Comparison of ENCODE assay signal across 9 cellular contexts in the genomic region with DNA sequence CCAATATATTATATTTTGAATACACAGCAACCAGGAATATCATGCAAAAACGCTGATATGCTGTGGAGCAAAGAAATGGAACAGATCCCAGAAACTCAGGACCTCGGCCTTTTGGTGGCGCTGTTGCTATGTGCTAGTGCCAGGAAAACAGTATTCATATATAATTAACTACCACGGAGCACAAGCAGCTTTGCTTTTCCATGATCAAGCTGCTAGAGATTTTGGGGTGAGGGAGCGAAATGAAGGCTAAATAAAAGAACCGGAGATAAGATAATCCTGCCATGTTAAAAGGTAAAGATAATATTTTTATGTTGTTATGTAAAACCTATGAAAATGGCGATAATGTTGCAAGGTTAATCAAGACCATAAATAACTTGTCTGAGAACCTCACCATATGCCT.
DNase-seq lines count a peak whose midpoint lies in the region; ATAC-seq and TF ChIP-seq lines count a peak whose summit lies in the region.
"Had no signal": no experiment of that assay in that cellular context is flagged by ENCODE, and none has a peak within 500 bp of the region (broad histone marks: within the 10 kb centered on the region; RNA-seq: fewer than 3 reads in every experiment).

No MANE protein-coding gene starts in this region.

- H3K27me3 Mint-ChIP-seq in activated CD4-positive, alpha-beta T cell treated with anti-CD3 and anti-CD28 coated beads, Interleukin-2, amount 10 ng/mL, durations not matched to agents 24 days and 14 days = no peaks in the 10 kb centered on the region

- no peak for ATAC-seq in HG02798 (IDR thresholded peaks at IDR 0.05; ENCODE audit: poor library complexity, unreplicated experiment)
- no peak for ATAC-seq in GM19023 (IDR thresholded peaks at IDR 0.05; ENCODE audit: unreplicated experiment)

- H3K79me2 ChIP-seq in SU-DHL-6 (ENCODE audit: insufficient read depth, low read length) = no peaks in the 10 kb centered on the region
- H3K79me2 ChIP-seq in osteoblast (ENCODE audit: insufficient read depth, low read length) = no peaks in the 10 kb centered on the region

- no peaks in the 10 kb centered on the region for H3K9me3 Mint-ChIP-seq in activated CD4-positive, alpha-beta T cell treated with anti-CD3 and anti-CD28 coated beads, Interleukin-2, amount 10 ng/mL, durations not matched to agents 24 days and 14 days

- H3K4me1 Mint-ChIP-seq in activated CD4-positive, alpha-beta T cell treated with anti-CD3 and anti-CD28 coated beads, Interleukin-2, amount 10 ng/mL, durations not matched to agents 24 days and 14 days = no peaks in the 10 kb centered on the region

- no peaks in the 10 kb centered on the region for H3K9me2 ChIP-seq in SU-DHL-6 (replicated peaks; ENCODE audit: insufficient read depth, low read length)

- no peak overlapping the region for H3K4me3 ChIP-seq in SU-DHL-6 (ENCODE audit: insufficient read depth, low read length, poor library complexity, severe bottlenecking)
- no peak overlapping the region for H3K4me3 ChIP-seq in fibroblast of the aortic adventitia (ENCODE audit: low read depth, low read length)
- H3K4me3 ChIP-seq in osteoblast (ENCODE audit: insufficient read depth, low read length) = no peak overlapping the region
- H3K4me3 ChIP-seq: thoracic aorta had no signal

- no peaks in the 10 kb centered on the region for H3K36me3 ChIP-seq in SU-DHL-6 (ENCODE audit: low read length)
- no peaks in the 10 kb centered on the region for H3K36me3 ChIP-seq in osteoblast (ENCODE audit: insufficient read depth, low read length)
- H3K36me3 ChIP-seq: thoracic aorta had no signal

- no peaks in the 10 kb centered on the region for H3K9me3 ChIP-seq in SU-DHL-6 (ENCODE audit: insufficient read depth, low read length)
- no peaks in the 10 kb centered on the region for H3K9me3 ChIP-seq in osteoblast (ENCODE audit: low read depth, low read length)
- H3K9me3 ChIP-seq: thoracic aorta had no signal

- no peak overlapping the region for H2AFZ ChIP-seq in SU-DHL-6 (ENCODE audit: low read depth, low read length, severe bottlenecking)
- H2AFZ ChIP-seq in osteoblast (ENCODE audit: low read length) = peak overlapping the region; percentile 18

- H3K4me2 ChIP-seq in SU-DHL-6 (ENCODE audit: low read depth, low read length, poor library complexity, severe bottlenecking) (no peak overlapping the region), osteoblast (ENCODE audit: insufficient read depth, low read length) (peak overlapping the region; percentile 51)

- peak; percentile 34 for TF ChIP-seq CTCF in SU-DHL-6 (IDR thresholded peaks at IDR 0.05; ENCODE audit: insufficient read depth, low read length, poor library complexity, severe bottlenecking)
- peak; percentile 80 for TF ChIP-seq CTCF in fibroblast of the aortic adventitia (IDR thresholded peaks at IDR 0.05; ENCODE audit: insufficient read depth, low read length)
- TF ChIP-seq CTCF in osteoblast (IDR thresholded peaks at IDR 0.05; ENCODE audit: extremely low read depth, low read depth, low read length) = peak; percentile 86

- intact Hi-C loops in activated CD4-positive, alpha-beta T cell treated with anti-CD3 and anti-CD28 coated beads, Interleukin-2, amount 10 ng/mL, durations not matched to agents 24 days and 14 days (cut with micrococcal nuclease) = loop anchor here (1.0 kb wide), 1 partner anchor 228 kb away; no protein-coding TSS in a partner anchor

- H3K9ac ChIP-seq in SU-DHL-6 (ENCODE audit: low read length) = no peak overlapping the region

- no peak overlapping the region for H3K27ac Mint-ChIP-seq in activated CD4-positive, alpha-beta T cell treated with anti-CD3 and anti-CD28 coated beads, Interleukin-2, amount 10 ng/mL, durations not matched to agents 24 days and 14 days

- H3K27me3 ChIP-seq in SU-DHL-6 (ENCODE audit: low read length) (no peaks in the 10 kb centered on the region), osteoblast (ENCODE audit: insufficient read depth, low read length) (no peaks in the 10 kb centered on the region)

- no peaks in the 10 kb centered on the region for H3K36me3 Mint-ChIP-seq in activated CD4-positive, alpha-beta T cell treated with anti-CD3 and anti-CD28 coated beads, Interleukin-2, amount 10 ng/mL, durations not matched to agents 24 days and 14 days (ENCODE audit: low read depth)

- no peaks in the 10 kb centered on the region for H3K4me1 ChIP-seq in osteoblast (ENCODE audit: insufficient read depth, low read length)

- H4K20me1 ChIP-seq in SU-DHL-6 (ENCODE audit: low read depth, low read length) (no peaks in the 10 kb centered on the region), osteoblast (ENCODE audit: insufficient read depth, low read length) (no peaks in the 10 kb centered on the region)

- DNase-seq in activated CD4-positive, alpha-beta T cell treated with anti-CD3 and anti-CD28 coated beads, Interleukin-2, amount 10 ng/mL, durations not matched to agents 24 days and 14 days = peak; percentile 69
- no peak for DNase-seq in activated CD4-positive, alpha-beta T cell treated with anti-CD3 and anti-CD28 coated beads, Interleukin-2, amount 50 U/mL, for 4 hours
- DNase-seq in M059J (ENCODE audit: low read depth) (peak; percentile 53), fibroblast of the aortic adventitia (ENCODE audit: low read depth) (peak; percentile 79), osteoblast (ENCODE audit: insufficient read length, low spot score, missing footprints) (no peak)

- H3K27ac ChIP-seq in SU-DHL-6 (ENCODE audit: low read depth, low read length) = no peak overlapping the region
- no peak overlapping the region for H3K27ac ChIP-seq in osteoblast (ENCODE audit: low read depth, low read length)
- H3K27ac ChIP-seq: thoracic aorta had no signal

- no peaks in the 10 kb centered on the region for H3F3A ChIP-seq in SU-DHL-6 (ENCODE audit: insufficient read depth)

- H3K4me3 Mint-ChIP-seq in activated CD4-positive, alpha-beta T cell treated with anti-CD3 and anti-CD28 coated beads, Interleukin-2, amount 10 ng/mL, durations not matched to agents 24 days and 14 days = no peak overlapping the region

Comparison
In these comparisons a context has a peak if more than half of its experiments do, and no peak if none do; other contexts are left out.
1. DNase-seq: peak in activated CD4-positive, alpha-beta T cell treated with anti-CD3 and anti-CD28 coated beads, Interleukin-2, amount 10 ng/mL, durations not matched to agents 24 days and 14 days (single experiment), M059J (single experiment) and fibroblast of the aortic adventitia (single experiment); none in activated CD4-positive, alpha-beta T cell treated with anti-CD3 and anti-CD28 coated beads, Interleukin-2, amount 50 U/mL, for 4 hours (0 of 2) and osteoblast (single experiment).
2. CTCF ChIP-seq: peak in every context shown above with its lines; median percentile 86 in osteoblast; 80 in fibroblast of the aortic adventitia; 34 in SU-DHL-6.